Comparison of ENCODE assay signal across 13 cellular contexts in genomic region chr15:90358124-90359033, GRCh38. TPM values are rescaled to one million over a fixed set of nuclear protein-coding genes. Genes with fewer than 3 reads are reported as not detected.
A peak's percentile ranks its signal among the peaks of the same experiment; 100 is the strongest.
DNase-seq lines count a peak whose midpoint lies in the region; ATAC-seq, FAIRE-seq and TF ChIP-seq lines count a peak whose summit lies in the region.
"Had no signal": no experiment of that assay in that cellular context is flagged by ENCODE, and none has a peak within 500 bp of the region (broad histone marks: within the 10 kb centered on the region; RNA-seq: fewer than 3 reads in every experiment).

No MANE protein-coding gene starts in this region.

- H3K36me3 ChIP-seq in endothelial cell of umbilical vein (ENCODE audit: control insufficient read depth in 2 of 2, extremely low read depth in 1 of 2, insufficient read depth in 2 of 2, low read length in 2 of 2) = no peaks in the 10 kb centered on the region
- H3K36me3 ChIP-seq: MG63, sigmoid colon had no signal

- no peaks in the 10 kb centered on the region for H3K9me3 Mint-ChIP-seq in activated CD4-positive, alpha-beta T cell treated with anti-CD3 and anti-CD28 coated beads, Interleukin-2, amount 10 ng/mL, durations not matched to agents 24 days and 14 days
- H3K9me3 Mint-ChIP-seq: activated T-cell treated with anti-CD3 and anti-CD28 coated beads, Interleukin-2, amount 50 U/mL, for 4 hours had no signal

- H3K27me3 ChIP-seq in endothelial cell of umbilical vein (ENCODE audit: control insufficient read depth in 2 of 2, insufficient read depth in 2 of 2, low read length in 2 of 2) = no peaks in the 10 kb centered on the region
- H3K27me3 ChIP-seq: MG63, sigmoid colon had no signal

- peak overlapping the region; percentile 63 for H3K27ac Mint-ChIP-seq in activated CD4-positive, alpha-beta T cell treated with anti-CD3 and anti-CD28 coated beads, Interleukin-2, amount 10 ng/mL, durations not matched to agents 24 days and 14 days

- CTCF ChIA-PET in endothelial cell of umbilical vein (lab: Charles Lee) = interaction anchor here (0.6 to 1.6 kb wide), 2 partner anchors 44 to 123 kb away, joined by 3 read pairs; no protein-coding TSS in a partner anchor

- peak; percentile 68 for FAIRE-seq in endothelial cell of umbilical vein (lab: Jason Lieb, UNC)
- FAIRE-seq: colon, G401.6 had no signal

- H3K36me3 Mint-ChIP-seq in activated CD4-positive, alpha-beta T cell treated with anti-CD3 and anti-CD28 coated beads, Interleukin-2, amount 10 ng/mL, durations not matched to agents 24 days and 14 days (ENCODE audit: low read depth) = peaks cover 2% of the 10 kb centered on the region

- H3K4me3 ChIP-seq in endothelial cell of umbilical vein (replicated peaks in 1 of 3; ENCODE audit: insufficient read depth in 1 of 3, low read depth in 1 of 3, low read length in 3 of 3) = no peak overlapping the region
- H3K4me3 ChIP-seq: MG63, sigmoid colon had no signal

- no peak overlapping the region for H3K27ac ChIP-seq in endothelial cell of umbilical vein (ENCODE audit: insufficient read depth, low read depth, low read length)

- ATAC-seq in GM19395 (IDR thresholded peaks at IDR 0.05; ENCODE audit: unreplicated experiment) (no peak), GM21423 (IDR thresholded peaks at IDR 0.05; ENCODE audit: unreplicated experiment) (no peak)

- no TSS peak for BruUV-seq in endothelial cell of umbilical vein (replicated peaks; lab: Mats Ljungman, UMichigan)

- H3K4me1 ChIP-seq in endothelial cell of umbilical vein (ENCODE audit: control insufficient read depth, extremely low read depth, insufficient read depth, low read length) = peaks cover 17% of the 10 kb centered on the region

- intact Hi-C loops in activated CD4-positive, alpha-beta T cell treated with anti-CD3 and anti-CD28 coated beads, Interleukin-2, amount 10 ng/mL, durations not matched to agents 24 days and 14 days (cut with micrococcal nuclease) = no loop called here
- intact Hi-C loops in endothelial cell of umbilical vein (cut with micrococcal nuclease) = no loop called here

- no peak overlapping the region for H3K4me3 Mint-ChIP-seq in activated CD4-positive, alpha-beta T cell treated with anti-CD3 and anti-CD28 coated beads, Interleukin-2, amount 10 ng/mL, durations not matched to agents 24 days and 14 days
- H3K4me3 Mint-ChIP-seq: activated T-cell treated with anti-CD3 and anti-CD28 coated beads, Interleukin-2, amount 50 U/mL, for 4 hours had no signal

- H3K4me2 ChIP-seq in endothelial cell of umbilical vein (ENCODE audit: insufficient read depth, low read length) = no peak overlapping the region

- H2AFZ ChIP-seq in endothelial cell of umbilical vein (ENCODE audit: low read depth, low read length) = no peak overlapping the region

- no peaks in the 10 kb centered on the region for H3K9me3 ChIP-seq in endothelial cell of umbilical vein (replicated peaks; ENCODE audit: control insufficient read depth, insufficient read depth, low read length)
- H3K9me3 ChIP-seq: MG63, sigmoid colon had no signal

- H3K27me3 Mint-ChIP-seq in activated CD4-positive, alpha-beta T cell treated with anti-CD3 and anti-CD28 coated beads, Interleukin-2, amount 10 ng/mL, durations not matched to agents 24 days and 14 days = no peaks in the 10 kb centered on the region

- DNase-seq in activated CD4-positive, alpha-beta T cell treated with anti-CD3 and anti-CD28 coated beads, Interleukin-2, amount 10 ng/mL, durations not matched to agents 24 days and 14 days = no peak
- no peak for DNase-seq in activated CD4-positive, alpha-beta T cell treated with anti-CD3 and anti-CD28 coated beads, Interleukin-2, amount 50 U/mL, for 48 hours
- DNase-seq in OCI-M1 (lab: John Stamatoyannopoulos, UW) (peak; percentile 32), endothelial cell of umbilical vein (ENCODE audit: low read depth, low spot score) (peak; percentile 50), renal cortical epithelial cell (ENCODE audit: low read depth) (peak; percentile 79), NCI-H187 treated with DMSO at 0.1 percent for 48 hours (lab: John Stamatoyannopoulos, UW) (no peak)
- DNase-seq: activated T-cell treated with anti-CD3 and anti-CD28 coated beads, Interleukin-2, amount 50 U/mL, for 4 hours; MG63; sigmoid colon had no signal

- no peaks in the 10 kb centered on the region for H3K79me2 ChIP-seq in endothelial cell of umbilical vein (ENCODE audit: control insufficient read depth, insufficient read depth, low read length)

- no peak overlapping the region for H3K9ac ChIP-seq in endothelial cell of umbilical vein (replicated peaks; ENCODE audit: extremely low read depth, insufficient read depth, low read length)

- H3K4me1 Mint-ChIP-seq in activated CD4-positive, alpha-beta T cell treated with anti-CD3 and anti-CD28 coated beads, Interleukin-2, amount 10 ng/mL, durations not matched to agents 24 days and 14 days = peaks cover 23% of the 10 kb centered on the region

- no peaks in the 10 kb centered on the region for H4K20me1 ChIP-seq in endothelial cell of umbilical vein (replicated peaks; ENCODE audit: control insufficient read depth, extremely low read depth, insufficient read depth, low read length)

- POLR2A ChIA-PET in endothelial cell of umbilical vein (lab: Charles Lee) = no interaction called here

- TF ChIP-seq POLR2A in endothelial cell of umbilical vein (IDR thresholded peaks at IDR 0.05; ENCODE audit: low read depth, low read length) = no peak

- dilution Hi-C loops in endothelial cell of umbilical vein (cut with MboI; ENCODE audit: extremely low pct_ligation_motif_present, low sequenced_read_pairs) = no loop called here

- H3K9me1 ChIP-seq in endothelial cell of umbilical vein (replicated peaks; ENCODE audit: control insufficient read depth, extremely low read depth, insufficient read depth, low read length) = no peaks in the 10 kb centered on the region

- TF ChIP-seq CTCF in endothelial cell of umbilical vein (IDR thresholded peaks at IDR 0.05; ENCODE audit: extremely low read depth in 1 of 2, insufficient read depth in 1 of 2, low read depth in 1 of 2, low read length in 2 of 2) = no peak

TF ChIP-seq in endothelial cell of umbilical vein, 7 proteins besides CTCF, POLR2A, EP300 and RAD21:
- TF ChIP-seq FOS (IDR thresholded peaks at IDR 0.05; ENCODE audit: borderline replicate concordance, insufficient read depth, low read length) (peak; percentile 35), JUN (IDR thresholded peaks at IDR 0.05; ENCODE audit: borderline replicate concordance, insufficient read depth, insufficient read length, low read depth) (peak; percentile 65), MYC (IDR thresholded peaks at IDR 0.05; ENCODE audit: low read depth, low read length) (no peak), POLR2AphosphoS5 (IDR thresholded peaks at IDR 0.05; ENCODE audit: insufficient read depth, low read depth, low read length) (no peak)

RNA-seq across cellular contexts. Expression of gene ZNF774, which starts 6.3 kb away (rescaled TPM):
- total RNA-seq in activated CD4-positive, alpha-beta T cell treated with anti-CD3 and anti-CD28 coated beads, Interleukin-2, amount 10 ng/mL, durations not matched to agents 24 days and 14 days = 1.2 and 2.3 TPM in 2 replicates
- total RNA-seq in endothelial cell of umbilical vein = 2.6 and 3.9 TPM in 2 replicates
- polyA plus RNA-seq in endothelial cell of umbilical vein = 0.89 and 0.98 TPM in 2 replicates
- polyA plus RNA-seq in endothelial cell of umbilical vein (2011; cell fraction: cytosol; rRNA removed) = 0.81 and 1.1 TPM in 2 replicates
- polyA plus RNA-seq in endothelial cell of umbilical vein (2011; cell fraction: nucleus; rRNA removed) = 1.4 and 1.5 TPM in 2 replicates
- 1.0 and 1.6 TPM in 2 replicates for polyA plus RNA-seq in endothelial cell of umbilical vein (2012)
- 0.51 and 1.8 TPM in 2 replicates for polyA minus RNA-seq in endothelial cell of umbilical vein
- 1.7 TPM for polyA minus RNA-seq in endothelial cell of umbilical vein (2011; cell fraction: cytosol; rRNA and poly(A)+ RNA removed)
- 0.96 and 1.3 TPM in 2 replicates for polyA minus RNA-seq in endothelial cell of umbilical vein (2011; cell fraction: nucleus; rRNA and poly(A)+ RNA removed)
- 2.4 and 3.9 TPM in 2 replicates for total RNA-seq in renal cortical epithelial cell

RNA-seq across cellular contexts. Expression of gene IQGAP1, which starts 29.7 kb away (rescaled TPM):
- 154 and 160 TPM in 2 replicates for total RNA-seq in activated CD4-positive, alpha-beta T cell treated with anti-CD3 and anti-CD28 coated beads, Interleukin-2, amount 10 ng/mL, durations not matched to agents 24 days and 14 days
- total RNA-seq in endothelial cell of umbilical vein (244 and 258 TPM in 2 replicates), renal cortical epithelial cell (206 and 486 TPM in 2 replicates)
- 82.2 and 84.7 TPM in 2 replicates for polyA plus RNA-seq in endothelial cell of umbilical vein
- 46.4 and 51.9 TPM in 2 replicates for polyA plus RNA-seq in endothelial cell of umbilical vein (2011; cell fraction: cytosol; rRNA removed)
- polyA plus RNA-seq in endothelial cell of umbilical vein (2011; cell fraction: nucleus; rRNA removed) = 749 and 898 TPM in 2 replicates
- 151 and 223 TPM in 2 replicates for polyA plus RNA-seq in endothelial cell of umbilical vein (2012)
- 369 and 373 TPM in 2 replicates for polyA minus RNA-seq in endothelial cell of umbilical vein
- 99.6 TPM for polyA minus RNA-seq in endothelial cell of umbilical vein (2011; cell fraction: cytosol; rRNA and poly(A)+ RNA removed)
- 1,208 and 1,408 TPM in 2 replicates for polyA minus RNA-seq in endothelial cell of umbilical vein (2011; cell fraction: nucleus; rRNA and poly(A)+ RNA removed)

Comparison
In these comparisons a context has a peak if more than half of its experiments do, and no peak if none do; other contexts are left out.
1. DNase-seq: peak in OCI-M1 (single experiment), endothelial cell of umbilical vein (single experiment) and renal cortical epithelial cell (single experiment); none in activated CD4-positive, alpha-beta T cell treated with anti-CD3 and anti-CD28 coated beads, Interleukin-2, amount 10 ng/mL, durations not matched to agents 24 days and 14 days (single experiment), activated CD4-positive, alpha-beta T cell treated with anti-CD3 and anti-CD28 coated beads, Interleukin-2, amount 50 U/mL, for 48 hours (0 of 2) and NCI-H187 treated with DMSO at 0.1 percent for 48 hours (single experiment).